1 cellular context compared by ENCODE assay signal in the genomic region with DNA sequence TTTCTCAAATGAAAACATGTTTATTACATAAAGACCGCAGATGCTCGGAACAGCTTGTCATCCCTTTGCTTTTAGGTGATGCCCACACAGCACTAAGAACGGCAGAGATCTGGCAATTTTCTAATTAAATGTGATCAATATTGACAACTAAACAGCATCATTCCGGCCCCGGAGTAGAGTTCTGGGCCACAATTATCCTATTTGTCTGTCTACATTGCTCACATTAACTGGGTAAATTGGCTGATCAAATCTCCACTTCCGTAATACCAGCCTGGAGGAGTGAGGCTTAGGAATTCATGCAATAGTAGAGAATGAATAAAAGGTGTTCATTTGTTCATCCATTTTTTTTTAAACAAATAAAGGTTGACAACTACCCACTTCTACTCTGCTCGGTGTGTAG.
A peak's percentile ranks its signal among the peaks of the same experiment; 100 is the strongest.
TF ChIP-seq lines count a peak whose summit lies in the region.

No MANE protein-coding gene starts in this region.

TF ChIP-seq in SK-N-SH, 30 proteins besides CTCF, POLR2A, EP300 and RAD21:
- TF ChIP-seq RFX5 (IDR thresholded peaks at IDR 0.05; ENCODE audit: low read length) (no peak), EZH2phosphoT487 (IDR thresholded peaks at IDR 0.05; ENCODE audit: borderline replicate concordance, low read depth) (no peak), ELF1 (IDR thresholded peaks at IDR 0.05) (no peak), TEAD4 (IDR thresholded peaks at IDR 0.05; ENCODE audit: borderline replicate concordance, insufficient read depth) (no peak), GABPA (IDR thresholded peaks at IDR 0.05; ENCODE audit: low read depth) (no peak), MEF2A (IDR thresholded peaks at IDR 0.05; ENCODE audit: borderline replicate concordance, low read depth) (no peak), TAF1 (IDR thresholded peaks at IDR 0.05; ENCODE audit: borderline replicate concordance, low read depth, low read length) (no peak), NRF1 (IDR thresholded peaks at IDR 0.05; ENCODE audit: low read depth, low read length) (no peak), MXI1 (IDR thresholded peaks at IDR 0.05; ENCODE audit: low read depth, low read length) (no peak), RXRA (IDR thresholded peaks at IDR 0.05; ENCODE audit: borderline replicate concordance, low read depth) (no peak), USF1 (IDR thresholded peaks at IDR 0.05; ENCODE audit: borderline replicate concordance, low read depth) (no peak), GATA2 (CRISPR knock-in tag; IDR thresholded peaks at IDR 0.05) (peak; percentile 82), JUND (IDR thresholded peaks at IDR 0.05) (no peak), NFIC (IDR thresholded peaks at IDR 0.05; ENCODE audit: borderline replicate concordance) (no peak), SMC3 (IDR thresholded peaks at IDR 0.05; ENCODE audit: low read depth, low read length) (no peak), RCOR1 (IDR thresholded peaks at IDR 0.05; ENCODE audit: low read length) (peak; percentile 93), FOXM1 (IDR thresholded peaks at IDR 0.05; ENCODE audit: low read depth) (0 out of 2 replicates have a peak, but pooled peaks have one; percentile 33), TCF12 (IDR thresholded peaks at IDR 0.05) (peak; percentile 25), FOXJ3 (CRISPR knock-in tag; IDR thresholded peaks at IDR 0.05) (peak; percentile 84), USF2 (IDR thresholded peaks at IDR 0.05; ENCODE audit: borderline replicate concordance, low read depth, low read length) (no peak), CHD2 (IDR thresholded peaks at IDR 0.05; ENCODE audit: low read length, partially characterized antibody) (peak; percentile 55), ZBTB33 (IDR thresholded peaks at IDR 0.05; ENCODE audit: borderline replicate concordance, low read depth) (no peak)
- TF ChIP-seq, protein P1, sequence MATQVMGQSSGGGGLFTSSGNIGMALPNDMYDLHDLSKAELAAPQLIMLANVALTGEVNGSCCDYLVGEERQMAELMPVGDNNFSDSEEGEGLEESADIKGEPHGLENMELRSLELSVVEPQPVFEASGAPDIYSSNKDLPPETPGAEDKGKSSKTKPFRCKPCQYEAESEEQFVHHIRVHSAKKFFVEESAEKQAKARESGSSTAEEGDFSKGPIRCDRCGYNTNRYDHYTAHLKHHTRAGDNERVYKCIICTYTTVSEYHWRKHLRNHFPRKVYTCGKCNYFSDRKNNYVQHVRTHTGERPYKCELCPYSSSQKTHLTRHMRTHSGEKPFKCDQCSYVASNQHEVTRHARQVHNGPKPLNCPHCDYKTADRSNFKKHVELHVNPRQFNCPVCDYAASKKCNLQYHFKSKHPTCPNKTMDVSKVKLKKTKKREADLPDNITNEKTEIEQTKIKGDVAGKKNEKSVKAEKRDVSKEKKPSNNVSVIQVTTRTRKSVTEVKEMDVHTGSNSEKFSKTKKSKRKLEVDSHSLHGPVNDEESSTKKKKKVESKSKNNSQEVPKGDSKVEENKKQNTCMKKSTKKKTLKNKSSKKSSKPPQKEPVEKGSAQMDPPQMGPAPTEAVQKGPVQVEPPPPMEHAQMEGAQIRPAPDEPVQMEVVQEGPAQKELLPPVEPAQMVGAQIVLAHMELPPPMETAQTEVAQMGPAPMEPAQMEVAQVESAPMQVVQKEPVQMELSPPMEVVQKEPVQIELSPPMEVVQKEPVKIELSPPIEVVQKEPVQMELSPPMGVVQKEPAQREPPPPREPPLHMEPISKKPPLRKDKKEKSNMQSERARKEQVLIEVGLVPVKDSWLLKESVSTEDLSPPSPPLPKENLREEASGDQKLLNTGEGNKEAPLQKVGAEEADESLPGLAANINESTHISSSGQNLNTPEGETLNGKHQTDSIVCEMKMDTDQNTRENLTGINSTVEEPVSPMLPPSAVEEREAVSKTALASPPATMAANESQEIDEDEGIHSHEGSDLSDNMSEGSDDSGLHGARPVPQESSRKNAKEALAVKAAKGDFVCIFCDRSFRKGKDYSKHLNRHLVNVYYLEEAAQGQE (IDR thresholded peaks at IDR 0.05; ENCODE audit: low read depth, low read length), result no peak
- TF ChIP-seq, protein P2, sequence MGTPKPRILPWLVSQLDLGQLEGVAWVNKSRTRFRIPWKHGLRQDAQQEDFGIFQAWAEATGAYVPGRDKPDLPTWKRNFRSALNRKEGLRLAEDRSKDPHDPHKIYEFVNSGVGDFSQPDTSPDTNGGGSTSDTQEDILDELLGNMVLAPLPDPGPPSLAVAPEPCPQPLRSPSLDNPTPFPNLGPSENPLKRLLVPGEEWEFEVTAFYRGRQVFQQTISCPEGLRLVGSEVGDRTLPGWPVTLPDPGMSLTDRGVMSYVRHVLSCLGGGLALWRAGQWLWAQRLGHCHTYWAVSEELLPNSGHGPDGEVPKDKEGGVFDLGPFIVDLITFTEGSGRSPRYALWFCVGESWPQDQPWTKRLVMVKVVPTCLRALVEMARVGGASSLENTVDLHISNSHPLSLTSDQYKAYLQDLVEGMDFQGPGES (IDR thresholded peaks at IDR 0.05; ENCODE audit: low read depth, low read length), result no peak
